In the genomic region with DNA sequence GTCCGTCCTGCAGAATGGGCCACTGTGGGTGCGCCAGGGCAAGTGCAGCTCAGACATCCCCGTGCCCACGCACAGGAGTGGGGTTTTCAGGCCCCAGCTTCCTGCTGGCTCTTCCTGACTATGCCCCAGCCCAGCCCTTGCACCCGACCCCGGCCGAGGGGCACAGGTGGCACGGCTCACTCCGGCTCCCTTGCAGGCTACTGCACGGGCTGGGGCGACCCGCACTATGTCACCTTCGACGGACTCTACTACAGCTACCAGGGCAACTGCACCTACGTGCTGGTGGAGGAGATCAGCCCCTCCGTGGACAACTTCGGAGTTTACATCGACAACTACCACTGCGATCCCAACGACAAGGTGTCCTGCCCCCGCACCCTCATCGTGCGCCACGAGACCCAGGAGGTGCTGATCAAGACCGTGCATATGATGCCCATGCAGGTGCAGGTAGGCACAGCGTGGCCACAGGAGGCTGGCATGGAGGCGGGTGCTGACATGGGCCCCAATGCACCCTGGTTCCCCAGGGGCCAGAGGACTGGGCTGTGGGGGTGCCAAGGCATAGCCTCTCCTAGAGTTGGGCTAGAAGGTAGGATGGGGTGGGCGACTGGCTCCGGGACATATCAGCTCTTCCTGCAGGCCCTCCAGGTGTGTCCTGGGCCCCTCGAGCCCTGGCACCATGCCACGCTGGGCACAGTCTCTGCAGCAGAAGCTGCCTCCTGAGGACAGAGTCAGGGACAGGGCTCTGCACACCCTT, we compare ENCODE assay signal across 16 cellular contexts. TPM values are rescaled to one million over a fixed set of nuclear protein-coding genes. Genes with fewer than 3 reads are reported as not detected.
A peak's percentile ranks its signal among the peaks of the same experiment; 100 is the strongest.
DNase-seq lines count a peak whose midpoint lies in the region; ATAC-seq and TF ChIP-seq lines count a peak whose summit lies in the region.
"Had no signal": no experiment of that assay in that cellular context is flagged by ENCODE, and none has a peak within 500 bp of the region (broad histone marks: within the 10 kb centered on the region; RNA-seq: fewer than 3 reads in every experiment).

No MANE protein-coding gene starts in this region.

- DNase-seq in BE2C (peak; percentile 1), CD14-positive monocyte (ENCODE audit: low spot score) (peak; percentile 42), lower lobe of right lung (peak; percentile 43), posterior vena cava (ENCODE audit: low spot score) (peak; percentile 69), NCI-H1417 (lab: John Stamatoyannopoulos, UW) (no peak), adrenal gland (no peak), NCI-H526 (lab: John Stamatoyannopoulos, UW) (no peak)
- DNase-seq: CD4-positive, CD25-positive, alpha-beta regulatory T cell; DMS79; H7 had no signal

- intact Hi-C loops in CD14-positive monocyte (cut with micrococcal nuclease) (no loop called here), lower lobe of right lung (cut with DNase I) (no loop called here), posterior vena cava (cut with DNase I) (no loop called here), adrenal gland (cut with DNase I) (no loop called here)

- H3K9me3 ChIP-seq in BE2C (no peaks in the 10 kb centered on the region), lower lobe of right lung (no peaks in the 10 kb centered on the region), adrenal gland (replicated peaks in 1 of 3) (no peaks in the 10 kb centered on the region)

- 84 to 87% (median 86%) methylated on average over 20 to 31 of the region's 31 CpGs for WGBS in adrenal gland, 4 donors

- H3K27ac Mint-ChIP-seq in CD14-positive monocyte, result no peak overlapping the region
- H3K27ac Mint-ChIP-seq: GM23338 had no signal

- peaks cover 0 to 4% (median 4%) of the 10 kb centered on the region in 3 donors for H3K27me3 Mint-ChIP-seq in CD14-positive monocyte (ENCODE audit: low read depth in 3 of 3)
- H3K27me3 Mint-ChIP-seq: CD4-positive, CD25-positive, alpha-beta regulatory T cell had no signal

- TF ChIP-seq POLR2A in adrenal gland (IDR thresholded peaks at IDR 0.05), result no peak

- H3K4me3 ChIP-seq in BE2C (ENCODE audit: low read depth, low read length) (no peak overlapping the region), lower lobe of right lung (no peak overlapping the region), adrenal gland (no peak overlapping the region)
- H3K4me3 ChIP-seq: A549, BLaER1, GM12878, GM23338 had no signal

- H3K36me3 ChIP-seq in BE2C (no peaks in the 10 kb centered on the region), lower lobe of right lung (no peaks in the 10 kb centered on the region), adrenal gland (replicated peaks in 1 of 2) (no peaks in the 10 kb centered on the region)
- H3K36me3 ChIP-seq: BLaER1 had no signal

- peaks cover 7 to 19% (median 11%) of the 10 kb centered on the region in 7 donors for H3K9me3 Mint-ChIP-seq in CD14-positive monocyte

- H3K4me3 Mint-ChIP-seq in CD14-positive monocyte, result no peak overlapping the region
- H3K4me3 Mint-ChIP-seq: CD4-positive, CD25-positive, alpha-beta regulatory T cell; GM23338 had no signal

- H3K27ac ChIP-seq in lower lobe of right lung, result no peak overlapping the region
- H3K27ac ChIP-seq in adrenal gland, result no peak overlapping the region
- H3K27ac ChIP-seq: A549, BLaER1 had no signal

- H3K36me3 Mint-ChIP-seq in CD14-positive monocyte, result no peaks in the 10 kb centered on the region
- H3K36me3 Mint-ChIP-seq: CD4-positive, CD25-positive, alpha-beta regulatory T cell had no signal

- no peaks in the 10 kb centered on the region for H3K27me3 ChIP-seq in BE2C
- peaks cover under 1% of the 10 kb centered on the region for H3K27me3 ChIP-seq in lower lobe of right lung (ENCODE audit: low read depth)
- no peaks in the 10 kb centered on the region for H3K27me3 ChIP-seq in adrenal gland
- H3K27me3 ChIP-seq: BLaER1 had no signal

- H3K4me1 Mint-ChIP-seq in CD14-positive monocyte, result no peaks in the 10 kb centered on the region
- H3K4me1 Mint-ChIP-seq: CD4-positive, CD25-positive, alpha-beta regulatory T cell; GM23338 had no signal

- ATAC-seq in lower lobe of right lung, result no peak
- ATAC-seq: GM12878, GM23338 had no signal

- TF ChIP-seq CTCF in BE2C (IDR thresholded peaks at IDR 0.05; ENCODE audit: low read depth, low read length) (no peak), CD14-positive monocyte (IDR thresholded peaks at IDR 0.05) (no peak), lower lobe of right lung (IDR thresholded peaks at IDR 0.05) (no peak), adrenal gland (IDR thresholded peaks at IDR 0.05) (no peak)

- H3K4me1 ChIP-seq in BE2C, result no peaks in the 10 kb centered on the region
- H3K4me1 ChIP-seq in lower lobe of right lung, result no peaks in the 10 kb centered on the region
- no peaks in the 10 kb centered on the region for H3K4me1 ChIP-seq in adrenal gland (replicated peaks in 1 of 2)
- H3K4me1 ChIP-seq: A549 had no signal

RNA-seq across cellular contexts. Expression of a gene that starts 27.7 kb away (rescaled TPM):
- not detected for polyA plus RNA-seq in BE2C (2012; ENCODE audit: insufficient read depth, insufficient read length, low read depth)
- polyA plus RNA-seq in CD14-positive monocyte, result not detected
- total RNA-seq in lower lobe of right lung, result not detected
- total RNA-seq in posterior vena cava, result under 1 TPM in 1 of 2 donors, not detected in 1; 0.05 TPM
- under 1 TPM in 4 of 8 donors, not detected in 4; 0.04 to 0.31 (median 0.20) TPM for total RNA-seq in adrenal gland
- polyA plus RNA-seq in adrenal gland, result under 1 TPM in 1 of 3 donors, not detected in 2; under 0.01 TPM
- total RNA-seq: CD4-positive, CD25-positive, alpha-beta regulatory T cell; G401; GM23338; H7 had no signal
- polyA plus RNA-seq: AG04450; CD4-positive, CD25-positive, alpha-beta regulatory T cell; GM12878; GM23338 had no signal

RNA-seq across cellular contexts. Expression of a gene that starts 55.4 kb away (rescaled TPM):
- polyA plus RNA-seq in BE2C (2012; ENCODE audit: insufficient read depth, insufficient read length, low read depth), result not detected
- polyA plus RNA-seq in CD14-positive monocyte, result not detected
- total RNA-seq in lower lobe of right lung, result 0.35 TPM
- total RNA-seq in posterior vena cava, result not detected
- under 1 TPM in 1 of 8 donors, not detected in 7; under 0.01 TPM for total RNA-seq in adrenal gland
- under 1 TPM in 1 of 3 donors, not detected in 2; under 0.01 TPM for polyA plus RNA-seq in adrenal gland
- total RNA-seq: CD4-positive, CD25-positive, alpha-beta regulatory T cell; G401; GM12878; GM23338; H7 had no signal
- polyA plus RNA-seq: CD4-positive, CD25-positive, alpha-beta regulatory T cell; GM23338 had no signal

Comparison
In these comparisons a context has a peak if more than half of its experiments do, and no peak if none do; other contexts are left out.
1. DNase-seq: peak in BE2C (single experiment), CD14-positive monocyte (single experiment), lower lobe of right lung (single experiment) and posterior vena cava (single experiment); none in NCI-H1417 (0 of 3), adrenal gland (0 of 7) and NCI-H526 (0 of 2).